8 cellular contexts compared by ENCODE assay signal in the genomic region with DNA sequence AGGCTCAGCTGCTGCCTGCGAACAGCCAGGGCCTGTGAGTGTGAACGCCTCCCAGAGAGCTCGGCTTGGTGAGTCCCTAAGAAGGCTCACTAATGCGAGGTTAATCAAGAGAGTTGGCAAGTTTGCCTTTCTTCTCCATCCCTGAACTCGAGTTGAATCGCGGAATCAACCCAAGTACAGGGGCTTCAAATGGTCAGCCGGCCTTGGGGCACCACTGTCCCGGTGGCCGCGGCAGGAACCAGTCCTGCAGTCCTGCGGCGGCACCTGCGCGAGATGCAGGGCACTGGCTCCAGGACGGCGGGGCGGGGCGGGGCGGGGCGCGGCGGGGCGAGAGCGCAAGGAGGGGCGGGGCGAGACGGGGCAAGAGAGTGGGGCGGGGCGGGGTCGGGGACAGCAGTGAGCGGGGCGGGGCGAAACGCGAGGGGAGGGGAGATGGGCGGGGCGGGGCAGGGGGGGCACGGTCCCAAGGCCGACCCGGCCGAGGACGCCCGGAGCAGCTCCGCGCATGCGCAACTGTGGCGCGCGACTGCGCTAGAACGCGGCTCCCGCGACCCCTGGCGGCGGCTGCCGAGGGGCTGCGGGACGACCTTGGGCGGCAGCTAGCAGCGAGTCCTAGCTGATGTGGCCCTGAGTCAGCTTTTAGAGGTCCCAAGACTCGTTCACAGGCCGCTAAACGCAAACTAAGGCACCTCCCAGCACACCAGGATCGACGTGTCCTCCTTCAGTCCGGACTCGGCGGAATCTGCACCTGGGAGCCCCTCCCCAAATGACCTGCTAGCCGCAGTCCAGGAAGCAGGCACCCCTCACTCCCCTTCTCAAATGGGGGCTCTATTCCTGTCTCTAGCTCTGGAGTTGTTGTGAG.
A peak's percentile ranks its signal among the peaks of the same experiment; 100 is the strongest.
DNase-seq lines count a peak whose midpoint lies in the region; TF ChIP-seq lines count a peak whose summit lies in the region.

No MANE protein-coding gene starts in this region.

- H3K27me3 ChIP-seq in neuron (ENCODE audit: insufficient read depth, low read length) = no peaks in the 10 kb centered on the region

- TF ChIP-seq CTCF in LNCAP (IDR thresholded peaks at IDR 0.05) (peak; percentile 79), foreskin fibroblast (IDR thresholded peaks at IDR 0.05; ENCODE audit: low read depth, low read length) (peak; percentile 86)

- H3K9me3 ChIP-seq in neuron (ENCODE audit: low read length) = no peaks in the 10 kb centered on the region

- H3K4me3 ChIP-seq in foreskin fibroblast (ENCODE audit: low read depth in 1 of 2, low read length in 2 of 2) = peak overlapping the region; percentile 59 to 73
- H3K4me3 ChIP-seq in neuron (ENCODE audit: low read length) = peak overlapping the region; percentile 39

- H2AFZ ChIP-seq in neuron (ENCODE audit: low read depth, low read length) = peak overlapping the region; percentile 21

- DNase-seq in ELR (ENCODE audit: low read depth) = peak; percentile 92
- DNase-seq in GOT3 (lab: John Stamatoyannopoulos, UW) = peak; percentile 56
- peak; percentile 92 for DNase-seq in RPMI8226
- DNase-seq in activated effector memory CD4-positive, alpha-beta T cell treated with anti-CD3 and anti-CD28 coated beads, Interleukin-2, amount 50 U/mL, for 16 hours = peak; percentile 98
- peak; percentile 87 to 97 for DNase-seq in foreskin fibroblast
- peak; percentile 70 for DNase-seq in stromal cell of bone marrow (ENCODE audit: low read depth)

- H3K4me1 ChIP-seq in neuron (ENCODE audit: insufficient read depth, low read length) = peaks cover 6% of the 10 kb centered on the region

- H3K36me3 ChIP-seq in neuron (ENCODE audit: insufficient read depth, low read length) = no peaks in the 10 kb centered on the region

Comparison
In these comparisons a context has a peak if more than half of its experiments do, and no peak if none do; other contexts are left out.
1. Peak in every context shown above with its lines: DNase-seq and H3K4me3 ChIP-seq.